Comparison of ENCODE assay signal across 9 cellular contexts in genomic region chr5:83306572-83307241, GRCh38.
DNase-seq lines count a peak whose midpoint lies in the region; ATAC-seq and TF ChIP-seq lines count a peak whose summit lies in the region.
"Had no signal": no experiment of that assay in that cellular context is flagged by ENCODE, and none has a peak within 500 bp of the region (broad histone marks: within the 10 kb centered on the region; RNA-seq: fewer than 3 reads in every experiment).

No MANE protein-coding gene starts in this region.

- no peaks in the 10 kb centered on the region for H3K27me3 Mint-ChIP-seq in activated T-helper 1 cell treated with anti-CD3 and anti-CD28 coated beads, Interleukin-12 subunit alpha, Interleukin-12 subunit beta, Interleukin-2, Interleukin-4 antibody, amounts not matched to agents 30 ng/mL and 10 ng/mL and 1 ng/mL, durations not matched to agents 14 hours and 24 hours and 36 hours (ENCODE audit: insufficient read depth)

- DNase-seq in GM13976 (ENCODE audit: low spot score), result peak; percentile 68
- peak; percentile 0 for DNase-seq in activated T-helper 1 cell treated with anti-CD3 and anti-CD28 coated beads, Interleukin-12 subunit alpha, Interleukin-12 subunit beta, Interleukin-2, Interleukin-4 antibody, amounts not matched to agents 30 ng/mL and 10 ng/mL and 1 ng/mL, durations not matched to agents 14 hours and 24 hours and 36 hours (ENCODE audit: low spot score)
- DNase-seq in iris pigment epithelial cell (ENCODE audit: low read depth), result peak; percentile 96
- DNase-seq in tibial artery, result peak; percentile 69 to 71
- DNase-seq in DMS 273 (lab: John Stamatoyannopoulos, UW; ENCODE audit: unreplicated experiment), result no peak
- DNase-seq in NCI-H187 treated with DMSO at 0.1 percent for 48 hours (lab: John Stamatoyannopoulos, UW), result no peak

- ATAC-seq in GM21515 (IDR thresholded peaks at IDR 0.05; ENCODE audit: unreplicated experiment) (peak; percentile 98), HG03565 (IDR thresholded peaks at IDR 0.05; ENCODE audit: unreplicated experiment) (peak; percentile 98)

- no peak for TF ChIP-seq CTCF in GM13976 (IDR thresholded peaks at IDR 0.05; ENCODE audit: borderline replicate concordance, control extremely low read depth, extremely low read depth, insufficient read depth, missing control alignments)
- TF ChIP-seq CTCF in tibial artery (IDR thresholded peaks at IDR 0.05), result no peak

- no peaks in the 10 kb centered on the region for H3K36me3 Mint-ChIP-seq in activated T-helper 1 cell treated with anti-CD3 and anti-CD28 coated beads, Interleukin-12 subunit alpha, Interleukin-12 subunit beta, Interleukin-2, Interleukin-4 antibody, amounts not matched to agents 30 ng/mL and 10 ng/mL and 1 ng/mL, durations not matched to agents 14 hours and 24 hours and 36 hours (ENCODE audit: low read depth)

- in situ Hi-C loops in GM13976 (cut with MboI; ENCODE audit: low sequenced_read_pairs, unreplicated experiment), result no loop called here

- peaks cover 6% of the 10 kb centered on the region for H3K4me1 Mint-ChIP-seq in activated T-helper 1 cell treated with anti-CD3 and anti-CD28 coated beads, Interleukin-12 subunit alpha, Interleukin-12 subunit beta, Interleukin-2, Interleukin-4 antibody, amounts not matched to agents 30 ng/mL and 10 ng/mL and 1 ng/mL, durations not matched to agents 14 hours and 24 hours and 36 hours (ENCODE audit: low read depth)

- intact Hi-C loops in activated T-helper 1 cell treated with anti-CD3 and anti-CD28 coated beads, Interleukin-12 subunit alpha, Interleukin-12 subunit beta, Interleukin-2, Interleukin-4 antibody, amounts not matched to agents 30 ng/mL and 10 ng/mL and 1 ng/mL, durations not matched to agents 14 hours and 24 hours and 36 hours (cut with micrococcal nuclease), result no loop called here
- intact Hi-C loops in tibial artery (cut with DNase I; ENCODE audit: low total_unique reads), result no loop called here

- H3K27me3 ChIP-seq in tibial artery, result no peaks in the 10 kb centered on the region

- H3K9me3 Mint-ChIP-seq in activated T-helper 1 cell treated with anti-CD3 and anti-CD28 coated beads, Interleukin-12 subunit alpha, Interleukin-12 subunit beta, Interleukin-2, Interleukin-4 antibody, amounts not matched to agents 30 ng/mL and 10 ng/mL and 1 ng/mL, durations not matched to agents 14 hours and 24 hours and 36 hours, result no peaks in the 10 kb centered on the region

- peak overlapping the region; percentile 66 for H3K27ac Mint-ChIP-seq in activated T-helper 1 cell treated with anti-CD3 and anti-CD28 coated beads, Interleukin-12 subunit alpha, Interleukin-12 subunit beta, Interleukin-2, Interleukin-4 antibody, amounts not matched to agents 30 ng/mL and 10 ng/mL and 1 ng/mL, durations not matched to agents 14 hours and 24 hours and 36 hours
- H3K27ac Mint-ChIP-seq: T-helper 1 cell treated with Interleukin-12 subunit alpha and Interleukin-12 subunit beta and Interleukin-4 antibody, amounts not matched to agents 30 μg/mL and 1 μg/mL, for 36 hours had no signal

- peak overlapping the region; percentile 28 to 57 for H3K27ac ChIP-seq in tibial artery

- no peaks in the 10 kb centered on the region for H3K9me3 ChIP-seq in tibial artery

- H3K4me3 Mint-ChIP-seq in activated T-helper 1 cell treated with anti-CD3 and anti-CD28 coated beads, Interleukin-12 subunit alpha, Interleukin-12 subunit beta, Interleukin-2, Interleukin-4 antibody, amounts not matched to agents 30 ng/mL and 10 ng/mL and 1 ng/mL, durations not matched to agents 14 hours and 24 hours and 36 hours, result no peak overlapping the region
- H3K4me3 Mint-ChIP-seq: T-helper 1 cell treated with Interleukin-12 subunit alpha and Interleukin-12 subunit beta and Interleukin-4 antibody, amounts not matched to agents 30 μg/mL and 1 μg/mL, for 36 hours had no signal

- no peaks in the 10 kb centered on the region for H3K36me3 ChIP-seq in tibial artery

- H3K4me1 ChIP-seq in tibial artery, result peaks cover 0 to 10% (median under 1%) of the 10 kb centered on the region in 4 donors

- H3K4me3 ChIP-seq in tibial artery, result no peak overlapping the region

Comparison
In these comparisons a context has a peak if more than half of its experiments do, and no peak if none do; other contexts are left out.
1. DNase-seq: peak in GM13976 (single experiment), activated T-helper 1 cell treated with anti-CD3 and anti-CD28 coated beads, Interleukin-12 subunit alpha, Interleukin-12 subunit beta, Interleukin-2, Interleukin-4 antibody, amounts not matched to agents 30 ng/mL and 10 ng/mL and 1 ng/mL, durations not matched to agents 14 hours and 24 hours and 36 hours (single experiment), iris pigment epithelial cell (single experiment) and tibial artery (2 of 2); none in DMS 273 (single experiment) and NCI-H187 treated with DMSO at 0.1 percent for 48 hours (single experiment).